In the genomic region with DNA sequence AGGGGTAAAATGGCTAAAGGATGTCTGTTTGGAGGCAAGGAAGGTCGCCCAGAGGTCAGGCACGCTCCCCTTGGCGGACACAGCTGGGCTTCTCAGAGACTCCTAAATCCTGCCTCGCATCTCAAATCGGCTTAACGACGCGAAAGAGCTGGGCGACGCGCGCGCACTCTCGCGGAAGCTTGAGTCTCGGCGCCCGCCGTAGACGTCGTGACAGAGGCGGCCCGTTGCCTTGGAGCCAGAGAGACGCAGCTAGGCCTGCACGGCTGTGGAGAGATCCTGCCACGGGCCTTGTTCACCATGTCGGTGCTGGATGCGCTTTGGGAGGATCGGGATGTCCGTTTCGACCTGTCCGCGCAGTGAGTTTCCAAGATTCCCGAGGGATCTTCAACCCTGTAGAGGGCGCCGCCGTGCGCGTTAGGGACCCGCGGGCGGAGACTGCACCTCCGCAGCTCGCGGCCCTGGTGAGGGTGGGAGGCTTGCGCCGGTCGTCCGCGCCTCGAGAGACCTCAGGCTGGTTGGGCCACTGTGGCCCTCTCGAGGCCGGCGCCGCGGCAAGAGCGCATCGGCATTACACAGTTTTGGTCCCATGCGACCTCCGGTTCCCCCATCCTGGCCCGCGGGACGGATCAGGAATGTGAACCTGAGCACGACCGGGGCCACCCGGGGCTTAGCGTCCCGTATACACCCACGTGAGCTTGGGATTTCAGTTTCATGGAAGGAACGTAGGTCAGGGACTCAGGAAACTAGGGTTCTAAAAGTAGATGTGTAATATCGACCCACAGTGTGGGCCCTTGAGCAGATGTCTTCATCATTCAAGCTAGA, we compare ENCODE assay signal across 8 cellular contexts. TPM values are rescaled to one million over a fixed set of nuclear protein-coding genes. Genes with fewer than 3 reads are reported as not detected.
DNase-seq lines count a peak whose midpoint lies in the region; ATAC-seq and TF ChIP-seq lines count a peak whose summit lies in the region.

TSS of gene BBS5 (plus strand) at position 238 of the 822 bp plus-strand sequence. CDS start at position 298, 60 bp downstream.

- DNase-seq in A673 (ENCODE audit: low spot score) (peak; percentile 91), NCI-H345 treated with DMSO at 0.1 percent for 48 hours (lab: John Stamatoyannopoulos, UW; ENCODE audit: unreplicated experiment) (peak; percentile 66), coronary artery (ENCODE audit: low spot score) (peak; percentile 85), left kidney (ENCODE audit: low read depth, low spot score) (peak; percentile 92)
- peak; percentile 58 to 60 for DNase-seq in activated CD4-positive, alpha-beta T cell treated with anti-CD3 and anti-CD28 coated beads for 4 hours
- peak; percentile 78 for DNase-seq in stimulated activated CD4-positive, alpha-beta T cell treated with anti-CD3 and anti-CD28 coated beads, Interleukin-1b, Interleukin-23, amount 100 ng/mL, for 48 hours

- POLR2A ChIA-PET in A673 (lab: Charles Lee; ENCODE audit: low non-redundant PET), result no interaction called here

- no peaks in the 10 kb centered on the region for H3K27me3 ChIP-seq in A673 (replicated peaks; ENCODE audit: insufficient read depth, low read depth, low read length, poor library complexity)

- ATAC-seq in GM18867 (IDR thresholded peaks at IDR 0.05; ENCODE audit: unreplicated experiment) (peak; percentile 98), HG03103 (IDR thresholded peaks at IDR 0.05; ENCODE audit: low read depth, unreplicated experiment) (peak; percentile 96)

- CTCF ChIA-PET in A673 (lab: Charles Lee), result interaction anchor here (0.5 kb wide), 1 partner anchor 75 kb away, joined by 3 read pairs; no protein-coding TSS in a partner anchor

- intact Hi-C loops in A673 (cut with micrococcal nuclease; ENCODE audit: unreplicated experiment), result no loop called here

- no TSS peak for BruUV-seq in A673 (replicated peaks; lab: Mats Ljungman, UMichigan)

- no peaks in the 10 kb centered on the region for H3K4me1 ChIP-seq in A673 (ENCODE audit: insufficient read depth, low read length, poor library complexity, severe bottlenecking)

- TF ChIP-seq CTCF in A673 (conservative IDR thresholded peaks at IDR 0.05; ENCODE audit: low read depth, low read length) (peak; percentile 72), coronary artery (IDR thresholded peaks at IDR 0.05) (no peak)

- no peaks in the 10 kb centered on the region for H3K9me3 ChIP-seq in A673 (ENCODE audit: low read depth, low read length, poor library complexity, severe bottlenecking)

- H3K4me3 ChIP-seq in A673 (ENCODE audit: low read depth, low read length, poor library complexity, severe bottlenecking) (peak within 1 kb of the TSS; percentile 75), coronary artery (peak within 1 kb of the TSS; percentile 81)

- H3K36me3 ChIP-seq in A673 (ENCODE audit: insufficient read depth, low read length, poor library complexity, severe bottlenecking), result no peaks in the 10 kb centered on the region

- H3K27ac ChIP-seq in A673 (ENCODE audit: low read depth, low read length, poor library complexity, severe bottlenecking) (peak within 1 kb of the TSS; percentile 64), coronary artery (peak within 1 kb of the TSS; percentile 49 to 82)

RNA-seq across cellular contexts. Expression of gene BBS5, which starts in this region (rescaled TPM):
- total RNA-seq in A673 (2021), result 11.5 TPM in 2 replicates

Comparison
In these comparisons a context has a peak if more than half of its experiments do, and no peak if none do; other contexts are left out.
1. Peak in every context shown above with its lines: DNase-seq, ATAC-seq, H3K4me3 ChIP-seq and H3K27ac ChIP-seq.